Comparison of ENCODE assay signal across 1 cellular context in the genomic region with DNA sequence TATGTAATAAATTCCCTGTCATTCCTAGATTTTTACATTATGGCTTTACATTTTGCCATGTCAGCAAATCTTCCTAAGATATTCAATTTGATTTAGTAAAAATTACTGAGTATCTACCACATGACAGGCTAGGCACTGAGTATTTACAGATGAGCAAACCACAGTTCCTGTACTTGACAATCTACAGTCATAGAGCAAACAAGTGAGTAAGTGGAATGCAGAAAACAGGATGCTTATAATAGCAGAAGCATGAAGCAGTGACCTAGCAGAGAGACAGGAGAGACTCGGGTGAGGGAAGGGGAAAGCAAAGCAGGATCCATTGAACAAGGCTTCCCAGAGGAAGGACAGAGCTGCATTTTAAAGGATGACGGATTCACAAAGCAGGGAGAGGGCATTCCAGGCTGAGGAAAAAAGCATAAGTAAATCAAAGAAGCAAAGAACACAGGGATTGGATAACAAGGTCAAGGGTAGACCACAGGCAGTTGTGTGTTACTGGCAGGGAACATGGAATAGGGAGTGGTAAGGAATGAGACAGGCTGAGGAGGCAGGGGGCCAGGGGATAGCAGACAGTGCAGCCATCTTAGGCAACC.
TF ChIP-seq lines count a peak whose summit lies in the region.

No MANE protein-coding gene starts in this region.

TF ChIP-seq in GM23338, 12 proteins besides CTCF, POLR2A, EP300 and RAD21 (continued from another document):
- TF ChIP-seq, protein P1, sequence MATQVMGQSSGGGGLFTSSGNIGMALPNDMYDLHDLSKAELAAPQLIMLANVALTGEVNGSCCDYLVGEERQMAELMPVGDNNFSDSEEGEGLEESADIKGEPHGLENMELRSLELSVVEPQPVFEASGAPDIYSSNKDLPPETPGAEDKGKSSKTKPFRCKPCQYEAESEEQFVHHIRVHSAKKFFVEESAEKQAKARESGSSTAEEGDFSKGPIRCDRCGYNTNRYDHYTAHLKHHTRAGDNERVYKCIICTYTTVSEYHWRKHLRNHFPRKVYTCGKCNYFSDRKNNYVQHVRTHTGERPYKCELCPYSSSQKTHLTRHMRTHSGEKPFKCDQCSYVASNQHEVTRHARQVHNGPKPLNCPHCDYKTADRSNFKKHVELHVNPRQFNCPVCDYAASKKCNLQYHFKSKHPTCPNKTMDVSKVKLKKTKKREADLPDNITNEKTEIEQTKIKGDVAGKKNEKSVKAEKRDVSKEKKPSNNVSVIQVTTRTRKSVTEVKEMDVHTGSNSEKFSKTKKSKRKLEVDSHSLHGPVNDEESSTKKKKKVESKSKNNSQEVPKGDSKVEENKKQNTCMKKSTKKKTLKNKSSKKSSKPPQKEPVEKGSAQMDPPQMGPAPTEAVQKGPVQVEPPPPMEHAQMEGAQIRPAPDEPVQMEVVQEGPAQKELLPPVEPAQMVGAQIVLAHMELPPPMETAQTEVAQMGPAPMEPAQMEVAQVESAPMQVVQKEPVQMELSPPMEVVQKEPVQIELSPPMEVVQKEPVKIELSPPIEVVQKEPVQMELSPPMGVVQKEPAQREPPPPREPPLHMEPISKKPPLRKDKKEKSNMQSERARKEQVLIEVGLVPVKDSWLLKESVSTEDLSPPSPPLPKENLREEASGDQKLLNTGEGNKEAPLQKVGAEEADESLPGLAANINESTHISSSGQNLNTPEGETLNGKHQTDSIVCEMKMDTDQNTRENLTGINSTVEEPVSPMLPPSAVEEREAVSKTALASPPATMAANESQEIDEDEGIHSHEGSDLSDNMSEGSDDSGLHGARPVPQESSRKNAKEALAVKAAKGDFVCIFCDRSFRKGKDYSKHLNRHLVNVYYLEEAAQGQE (IDR thresholded peaks at IDR 0.05; ENCODE audit: unreplicated experiment): no peak
- no peak for TF ChIP-seq EZH2phosphoT487 (IDR thresholded peaks at IDR 0.05; ENCODE audit: unreplicated experiment)
- TF ChIP-seq, protein P2, sequence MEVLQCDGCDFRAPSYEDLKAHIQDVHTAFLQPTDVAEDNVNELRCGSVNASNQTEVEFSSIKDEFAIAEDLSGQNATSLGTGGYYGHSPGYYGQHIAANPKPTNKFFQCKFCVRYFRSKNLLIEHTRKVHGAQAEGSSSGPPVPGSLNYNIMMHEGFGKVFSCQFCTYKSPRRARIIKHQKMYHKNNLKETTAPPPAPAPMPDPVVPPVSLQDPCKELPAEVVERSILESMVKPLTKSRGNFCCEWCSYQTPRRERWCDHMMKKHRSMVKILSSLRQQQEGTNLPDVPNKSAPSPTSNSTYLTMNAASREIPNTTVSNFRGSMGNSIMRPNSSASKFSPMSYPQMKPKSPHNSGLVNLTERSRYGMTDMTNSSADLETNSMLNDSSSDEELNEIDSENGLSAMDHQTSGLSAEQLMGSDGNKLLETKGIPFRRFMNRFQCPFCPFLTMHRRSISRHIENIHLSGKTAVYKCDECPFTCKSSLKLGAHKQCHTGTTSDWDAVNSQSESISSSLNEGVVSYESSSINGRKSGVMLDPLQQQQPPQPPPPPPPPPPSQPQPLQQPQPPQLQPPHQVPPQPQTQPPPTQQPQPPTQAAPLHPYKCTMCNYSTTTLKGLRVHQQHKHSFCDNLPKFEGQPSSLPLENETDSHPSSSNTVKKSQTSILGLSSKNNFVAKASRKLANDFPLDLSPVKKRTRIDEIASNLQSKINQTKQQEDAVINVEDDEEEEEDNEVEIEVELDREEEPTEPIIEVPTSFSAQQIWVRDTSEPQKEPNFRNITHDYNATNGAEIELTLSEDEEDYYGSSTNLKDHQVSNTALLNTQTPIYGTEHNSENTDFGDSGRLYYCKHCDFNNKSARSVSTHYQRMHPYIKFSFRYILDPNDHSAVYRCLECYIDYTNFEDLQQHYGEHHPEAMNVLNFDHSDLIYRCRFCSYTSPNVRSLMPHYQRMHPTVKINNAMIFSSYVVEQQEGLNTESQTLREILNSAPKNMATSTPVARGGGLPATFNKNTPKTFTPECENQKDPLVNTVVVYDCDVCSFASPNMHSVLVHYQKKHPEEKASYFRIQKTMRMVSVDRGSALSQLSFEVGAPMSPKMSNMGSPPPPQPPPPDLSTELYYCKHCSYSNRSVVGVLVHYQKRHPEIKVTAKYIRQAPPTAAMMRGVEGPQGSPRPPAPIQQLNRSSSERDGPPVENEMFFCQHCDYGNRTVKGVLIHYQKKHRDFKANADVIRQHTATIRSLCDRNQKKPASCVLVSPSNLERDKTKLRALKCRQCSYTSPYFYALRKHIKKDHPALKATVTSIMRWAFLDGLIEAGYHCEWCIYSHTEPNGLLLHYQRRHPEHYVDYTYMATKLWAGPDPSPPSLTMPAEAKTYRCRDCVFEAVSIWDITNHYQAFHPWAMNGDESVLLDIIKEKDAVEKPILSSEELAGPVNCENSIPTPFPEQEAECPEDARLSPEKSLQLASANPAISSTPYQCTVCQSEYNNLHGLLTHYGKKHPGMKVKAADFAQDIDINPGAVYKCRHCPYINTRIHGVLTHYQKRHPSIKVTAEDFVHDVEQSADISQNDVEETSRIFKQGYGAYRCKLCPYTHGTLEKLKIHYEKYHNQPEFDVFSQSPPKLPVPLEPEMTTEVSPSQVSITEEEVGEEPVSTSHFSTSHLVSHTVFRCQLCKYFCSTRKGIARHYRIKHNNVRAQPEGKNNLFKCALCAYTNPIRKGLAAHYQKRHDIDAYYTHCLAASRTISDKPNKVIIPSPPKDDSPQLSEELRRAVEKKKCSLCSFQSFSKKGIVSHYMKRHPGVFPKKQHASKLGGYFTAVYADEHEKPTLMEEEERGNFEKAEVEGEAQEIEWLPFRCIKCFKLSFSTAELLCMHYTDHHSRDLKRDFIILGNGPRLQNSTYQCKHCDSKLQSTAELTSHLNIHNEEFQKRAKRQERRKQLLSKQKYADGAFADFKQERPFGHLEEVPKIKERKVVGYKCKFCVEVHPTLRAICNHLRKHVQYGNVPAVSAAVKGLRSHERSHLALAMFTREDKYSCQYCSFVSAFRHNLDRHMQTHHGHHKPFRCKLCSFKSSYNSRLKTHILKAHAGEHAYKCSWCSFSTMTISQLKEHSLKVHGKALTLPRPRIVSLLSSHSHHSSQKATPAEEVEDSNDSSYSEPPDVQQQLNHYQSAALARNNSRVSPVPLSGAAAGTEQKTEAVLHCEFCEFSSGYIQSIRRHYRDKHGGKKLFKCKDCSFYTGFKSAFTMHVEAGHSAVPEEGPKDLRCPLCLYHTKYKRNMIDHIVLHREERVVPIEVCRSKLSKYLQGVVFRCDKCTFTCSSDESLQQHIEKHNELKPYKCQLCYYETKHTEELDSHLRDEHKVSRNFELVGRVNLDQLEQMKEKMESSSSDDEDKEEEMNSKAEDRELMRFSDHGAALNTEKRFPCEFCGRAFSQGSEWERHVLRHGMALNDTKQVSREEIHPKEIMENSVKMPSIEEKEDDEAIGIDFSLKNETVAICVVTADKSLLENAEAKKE (CRISPR knock-in tag; IDR thresholded peaks at IDR 0.05): no peak
- TF ChIP-seq EZH2 (IDR thresholded peaks at IDR 0.05; ENCODE audit: low read depth, unreplicated experiment): no peak
- TF ChIP-seq ZNF331 (CRISPR knock-in tag; IDR thresholded peaks at IDR 0.05; ENCODE audit: low read depth): no peak
- no peak for TF ChIP-seq JUNB (IDR thresholded peaks at IDR 0.05; ENCODE audit: unreplicated experiment)
